Comparison of ENCODE assay signal across 13 cellular contexts in the genomic region with DNA sequence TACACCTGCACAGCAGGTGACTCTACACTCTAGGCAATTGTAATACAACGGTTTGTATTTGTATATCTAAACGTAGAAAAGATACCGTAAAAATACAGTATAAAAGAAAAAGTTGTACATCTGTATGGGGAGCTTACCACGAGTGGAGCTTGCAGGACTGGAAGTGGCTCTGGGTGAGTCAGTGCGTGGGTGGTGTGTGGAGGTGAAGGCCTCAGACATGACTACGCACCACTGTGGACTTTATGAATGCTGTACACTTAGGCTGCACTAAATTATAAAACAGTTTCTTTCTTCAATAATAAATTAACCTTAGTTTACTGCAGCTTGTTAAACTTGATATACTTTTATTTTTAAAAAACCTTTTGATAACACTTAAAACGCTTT.
DNase-seq lines count a peak whose midpoint lies in the region; ATAC-seq and TF ChIP-seq lines count a peak whose summit lies in the region.
"Had no signal": no experiment of that assay in that cellular context is flagged by ENCODE, and none has a peak within 500 bp of the region (broad histone marks: within the 10 kb centered on the region; RNA-seq: fewer than 3 reads in every experiment).

No MANE protein-coding gene starts in this region.

- peak overlapping the region; percentile 82 for H3K4me2 ChIP-seq in osteoblast (ENCODE audit: insufficient read depth, low read length)
- H3K4me2 ChIP-seq in H9 (ENCODE audit: insufficient read depth, insufficient read length, low read length), result no peak overlapping the region

- H3K27ac ChIP-seq in osteoblast (ENCODE audit: low read depth, low read length) (peak overlapping the region; percentile 87), esophagus squamous epithelium (no peak overlapping the region), H9 (ENCODE audit: insufficient read length, low read depth, low read length) (no peak overlapping the region)
- H3K27ac ChIP-seq: tibial artery had no signal

- H3K4me3 Mint-ChIP-seq in T-helper 17 cell (no peak overlapping the region), H9 (no peak overlapping the region)
- H3K4me3 Mint-ChIP-seq: naive thymus-derived CD4-positive, alpha-beta T cell had no signal

- H3K56ac ChIP-seq in H9 (ENCODE audit: insufficient read length, low read depth, low read length), result no peak overlapping the region

- H2AFZ ChIP-seq in osteoblast (ENCODE audit: low read length) (peak overlapping the region; percentile 58), H9 (ENCODE audit: low read length) (no peak overlapping the region)

- no peak overlapping the region for H2AK5ac ChIP-seq in H9 (ENCODE audit: insufficient read length, low read length)

- no peak overlapping the region for H3K18ac ChIP-seq in H9 (ENCODE audit: insufficient read length, low read depth, low read length)

- H3K79me2 ChIP-seq in osteoblast (ENCODE audit: insufficient read depth, low read length), result no peaks in the 10 kb centered on the region
- H3K79me2 ChIP-seq in H9 (ENCODE audit: insufficient read depth, low read length), result no peaks in the 10 kb centered on the region

- no peak overlapping the region for H2BK15ac ChIP-seq in H9 (ENCODE audit: low read depth, low read length)

- no peak overlapping the region for H2BK5ac ChIP-seq in H9 (ENCODE audit: insufficient read length, low read length)

- peaks cover 11 to 12% of the 10 kb centered on the region in 2 experiments; a peak in 4 of 5 replicates for H3K9me3 Mint-ChIP-seq in H9

- H4K8ac ChIP-seq in H9 (replicated peaks; ENCODE audit: insufficient read length, low read depth, low read length), result no peak overlapping the region

- H3K9me3 ChIP-seq in osteoblast (ENCODE audit: low read depth, low read length) (no peaks in the 10 kb centered on the region), esophagus squamous epithelium (no peaks in the 10 kb centered on the region), T-helper 17 cell (ENCODE audit: control insufficient read depth, low read length, poor library complexity, severe bottlenecking) (no peaks in the 10 kb centered on the region), H9 (ENCODE audit: control insufficient read depth, low read depth, low read length) (no peaks in the 10 kb centered on the region)
- H3K9me3 ChIP-seq: tibial artery had no signal

- H3K36me3 ChIP-seq in osteoblast (ENCODE audit: insufficient read depth, low read length), result no peaks in the 10 kb centered on the region
- H3K36me3 ChIP-seq in esophagus squamous epithelium, result no peaks in the 10 kb centered on the region
- H3K36me3 ChIP-seq: tibial artery had no signal

- no peak overlapping the region for H4K91ac ChIP-seq in H9 (ENCODE audit: insufficient read length, low read depth, low read length)

- no peak overlapping the region for H2BK120ac ChIP-seq in H9 (ENCODE audit: low read depth, low read length, poor library complexity, severe bottlenecking)

- DNase-seq in GM03348 (ENCODE audit: low spot score) (peak; percentile 62), RKO (ENCODE audit: low spot score) (peak; percentile 48), fibroblast of mammary gland (ENCODE audit: low read depth) (peak; percentile 92), osteoblast (ENCODE audit: insufficient read length, low spot score, missing footprints) (no peak), esophagus squamous epithelium (lab: John Stamatoyannopoulos, UW) (no peak), T-helper 17 cell (no peak), H9 (no peak)
- no peak for DNase-seq in activated CD8-positive, alpha-beta memory T cell treated with anti-CD3 and anti-CD28 coated beads for 24 hours
- DNase-seq: DMS153; naive thymus-derived CD4-positive, alpha-beta T cell; NCI-H446 treated with DMSO at 0.1 percent for 48 hours; small intestine; tibial artery had no signal

- H3K23me2 ChIP-seq in H9 (ENCODE audit: insufficient read length, low read depth, low read length, poor library complexity, severe bottlenecking), result no peaks in the 10 kb centered on the region

- H3K27me3 ChIP-seq in osteoblast (ENCODE audit: insufficient read depth, low read length) (no peaks in the 10 kb centered on the region), esophagus squamous epithelium (no peaks in the 10 kb centered on the region), H9 (ENCODE audit: insufficient read depth, low read length) (no peaks in the 10 kb centered on the region)
- H3K27me3 ChIP-seq: tibial artery had no signal

- H2BK20ac ChIP-seq in H9 (ENCODE audit: low read depth, low read length, poor library complexity, severe bottlenecking), result no peak overlapping the region

- H3T11ph ChIP-seq in H9 (ENCODE audit: low read length), result no peak overlapping the region

- H3K79me1 ChIP-seq in H9 (ENCODE audit: insufficient read depth, low read depth, low read length, poor library complexity, severe bottlenecking), result no peaks in the 10 kb centered on the region

- TF ChIP-seq CTCF in fibroblast of mammary gland (conservative IDR thresholded peaks at IDR 0.05; ENCODE audit: control insufficient read depth, insufficient read depth, low read depth, low read length), result no peak
- TF ChIP-seq CTCF in osteoblast (IDR thresholded peaks at IDR 0.05; ENCODE audit: extremely low read depth, low read depth, low read length), result no peak
- no peak for TF ChIP-seq CTCF in esophagus squamous epithelium (IDR thresholded peaks at IDR 0.05)
- TF ChIP-seq CTCF in H9 (conservative IDR thresholded peaks at IDR 0.05), result no peak

- H4K5ac ChIP-seq in H9 (ENCODE audit: insufficient read length, low read depth, low read length), result no peak overlapping the region

- ATAC-seq in T-helper 17 cell, result no peak
- ATAC-seq: naive thymus-derived CD4-positive, alpha-beta T cell had no signal

- H3K9ac ChIP-seq in H9 (ENCODE audit: extremely low read depth, insufficient read length, low read length), result no peak overlapping the region

- H3K4me1 Mint-ChIP-seq in T-helper 17 cell, result no peaks in the 10 kb centered on the region
- peaks cover 23% of the 10 kb centered on the region in 2 experiments for H3K4me1 Mint-ChIP-seq in H9
- H3K4me1 Mint-ChIP-seq: naive thymus-derived CD4-positive, alpha-beta T cell had no signal

- H4K20me1 ChIP-seq in osteoblast (ENCODE audit: insufficient read depth, low read length), result no peaks in the 10 kb centered on the region
- no peaks in the 10 kb centered on the region for H4K20me1 ChIP-seq in H9 (ENCODE audit: control insufficient read depth, insufficient read depth, insufficient read length)

- H3K23ac ChIP-seq in H9 (ENCODE audit: insufficient read length, low read depth, low read length), result no peak overlapping the region

- H3K27ac Mint-ChIP-seq in T-helper 17 cell (no peak overlapping the region), H9 (peak overlapping the region in 1 of 3 experiments; percentile 76; a peak in 1 of 7 replicates)
- H3K27ac Mint-ChIP-seq: naive thymus-derived CD4-positive, alpha-beta T cell had no signal

- no peak overlapping the region for H3K14ac ChIP-seq in H9 (ENCODE audit: insufficient read depth, low read length)

- H3K36me3 Mint-ChIP-seq in T-helper 17 cell (ENCODE audit: low read depth), result no peaks in the 10 kb centered on the region
- H3K36me3 Mint-ChIP-seq in H9 (ENCODE audit: insufficient read depth in 1 of 3, low read depth in 3 of 3), result peaks cover 0 to 16% (median 8%) of the 10 kb centered on the region in 3 experiments; a peak in 3 of 7 replicates
- H3K36me3 Mint-ChIP-seq: naive thymus-derived CD4-positive, alpha-beta T cell had no signal

- no peak overlapping the region for H2BK12ac ChIP-seq in H9 (ENCODE audit: insufficient read length, low read depth, low read length)

- intact Hi-C loops in esophagus squamous epithelium (cut with DNase I), result no loop called here

- WGBS in esophagus squamous epithelium, 2 donors, result 41 to 49% methylated on average over 7 of the region's 7 CpGs
- WGBS in H9 (ENCODE audit: extremely low coverage, insufficient read length, low lambda C conversion rate), result no CpG with 5 or more reads among the region's 7 CpGs

- TF ChIP-seq POLR2A in esophagus squamous epithelium (IDR thresholded peaks at IDR 0.05), result no peak

- H3K4ac ChIP-seq in H9 (ENCODE audit: low read depth, low read length), result no peak overlapping the region

- H3K4me3 ChIP-seq in fibroblast of mammary gland (ENCODE audit: control insufficient read depth, low read depth, low read length), result no peak overlapping the region
- H3K4me3 ChIP-seq in osteoblast (ENCODE audit: insufficient read depth, low read length), result peak overlapping the region; percentile 49
- no peak overlapping the region for H3K4me3 ChIP-seq in esophagus squamous epithelium
- H3K4me3 ChIP-seq: tibial artery had no signal

- H3K27me3 Mint-ChIP-seq in T-helper 17 cell (no peaks in the 10 kb centered on the region), H9 (ENCODE audit: low read depth) (no peaks in the 10 kb centered on the region)
- H3K27me3 Mint-ChIP-seq: naive thymus-derived CD4-positive, alpha-beta T cell had no signal

- H3K4me1 ChIP-seq in osteoblast (ENCODE audit: insufficient read depth, low read length) (peaks cover 22% of the 10 kb centered on the region), esophagus squamous epithelium (peaks cover 0 to 7% (median 0%) of the 10 kb centered on the region in 3 donors), H9 (ENCODE audit: insufficient read depth, low read length) (no peaks in the 10 kb centered on the region)
- H3K4me1 ChIP-seq: tibial artery had no signal

Comparison
In these comparisons a context has a peak if more than half of its experiments do, and no peak if none do; other contexts are left out.
1. DNase-seq: peak in GM03348 (single experiment), RKO (single experiment) and fibroblast of mammary gland (single experiment); none in osteoblast (single experiment), activated CD8-positive, alpha-beta memory T cell treated with anti-CD3 and anti-CD28 coated beads for 24 hours (single experiment), esophagus squamous epithelium (single experiment), T-helper 17 cell (0 of 3) and H9 (single experiment).